In the genomic region with DNA sequence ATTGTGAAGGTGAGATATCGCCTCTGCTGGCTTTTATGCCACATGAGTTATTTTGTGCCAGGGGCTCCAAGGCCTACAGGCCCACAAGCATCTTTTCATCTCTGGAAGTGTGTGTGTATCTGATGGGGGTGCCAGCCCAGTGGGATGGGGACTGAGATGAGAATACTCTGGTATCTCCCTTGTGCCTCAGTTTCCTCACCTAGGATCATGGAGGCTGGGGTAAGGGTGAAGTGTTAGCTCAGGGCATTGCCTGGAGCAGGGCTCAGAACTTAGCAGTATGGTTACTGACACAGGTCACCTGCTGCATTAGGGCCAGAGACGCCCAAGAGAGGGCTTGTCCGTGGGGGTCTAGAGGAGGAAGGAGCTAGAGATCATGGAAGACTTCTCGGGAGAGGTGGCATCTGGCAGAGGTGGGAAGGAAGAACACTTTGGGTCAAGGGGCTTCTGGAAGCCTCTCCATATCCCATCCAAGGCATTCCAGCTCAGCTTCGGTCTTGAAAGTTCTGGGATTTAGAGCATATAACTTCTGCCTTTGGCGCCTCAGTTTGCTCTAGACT, we compare ENCODE assay signal across 9 cellular contexts. TPM values are rescaled to one million over a fixed set of nuclear protein-coding genes. Genes with fewer than 3 reads are reported as not detected.
DNase-seq lines count a peak whose midpoint lies in the region; ATAC-seq and TF ChIP-seq lines count a peak whose summit lies in the region.
"Had no signal": no experiment of that assay in that cellular context is flagged by ENCODE, and none has a peak within 500 bp of the region (broad histone marks: within the 10 kb centered on the region; RNA-seq: fewer than 3 reads in every experiment).

No MANE protein-coding gene starts in this region.

- H3K9me3 Mint-ChIP-seq in activated naive CD4-positive, alpha-beta T cell treated with anti-CD3 and anti-CD28 coated beads, Interleukin-2, amount 50 U/mL, for 24 hours: no peaks in the 10 kb centered on the region
- no peaks in the 10 kb centered on the region for H3K9me3 Mint-ChIP-seq in activated naive CD4-positive, alpha-beta T cell treated with anti-CD3 and anti-CD28 coated beads, Interleukin-2, amount 50 U/mL, for 72 hours
- H3K9me3 Mint-ChIP-seq in activated naive CD8-positive, alpha-beta T cell treated with anti-CD3 and anti-CD28 coated beads, Interleukin-2, amount 50 U/mL, for 24 hours: no peaks in the 10 kb centered on the region
- no peaks in the 10 kb centered on the region for H3K9me3 Mint-ChIP-seq in mesothelial cell of epicardium

- no peak for TF ChIP-seq CTCF in mesothelial cell of epicardium (IDR thresholded peaks at IDR 0.05; ENCODE audit: unreplicated experiment)
- TF ChIP-seq CTCF in testis (IDR thresholded peaks at IDR 0.05): no peak
- no peak for TF ChIP-seq CTCF in foreskin fibroblast (IDR thresholded peaks at IDR 0.05; ENCODE audit: low read depth, low read length)

- TF ChIP-seq POLR2A in testis (IDR thresholded peaks at IDR 0.05): no peak

- no peak overlapping the region for H3K27ac ChIP-seq in testis

- H3K9me3 ChIP-seq in testis: no peaks in the 10 kb centered on the region

- no peak for ATAC-seq in activated naive CD4-positive, alpha-beta T cell treated with anti-CD3 and anti-CD28 coated beads, Interleukin-2, amount 50 U/mL, for 72 hours
- ATAC-seq in activated naive CD8-positive, alpha-beta T cell treated with anti-CD3 and anti-CD28 coated beads, Interleukin-2, amount 50 U/mL, for 24 hours: no peak
- no peak for ATAC-seq in GM21825 (IDR thresholded peaks at IDR 0.05; ENCODE audit: unreplicated experiment)

- 47 to 77% methylated on average over 6 of the region's 6 CpGs for WGBS in testis, 2 donors

- no peaks in the 10 kb centered on the region for H3K36me3 Mint-ChIP-seq in activated naive CD4-positive, alpha-beta T cell treated with anti-CD3 and anti-CD28 coated beads, Interleukin-2, amount 50 U/mL, for 24 hours
- no peaks in the 10 kb centered on the region for H3K36me3 Mint-ChIP-seq in activated naive CD4-positive, alpha-beta T cell treated with anti-CD3 and anti-CD28 coated beads, Interleukin-2, amount 50 U/mL, for 72 hours
- H3K36me3 Mint-ChIP-seq in activated naive CD8-positive, alpha-beta T cell treated with anti-CD3 and anti-CD28 coated beads, Interleukin-2, amount 50 U/mL, for 24 hours (ENCODE audit: low read depth): no peaks in the 10 kb centered on the region
- H3K36me3 Mint-ChIP-seq in mesothelial cell of epicardium: no peaks in the 10 kb centered on the region

- H3K4me3 Mint-ChIP-seq in activated naive CD4-positive, alpha-beta T cell treated with anti-CD3 and anti-CD28 coated beads, Interleukin-2, amount 50 U/mL, for 24 hours: peak overlapping the region; percentile 81
- H3K4me3 Mint-ChIP-seq in activated naive CD8-positive, alpha-beta T cell treated with anti-CD3 and anti-CD28 coated beads, Interleukin-2, amount 50 U/mL, for 24 hours: peak overlapping the region; percentile 67
- H3K4me3 Mint-ChIP-seq in mesothelial cell of epicardium: peak overlapping the region; percentile 64

- H3K27ac Mint-ChIP-seq in activated naive CD4-positive, alpha-beta T cell treated with anti-CD3 and anti-CD28 coated beads, Interleukin-2, amount 50 U/mL, for 24 hours: no peak overlapping the region
- H3K27ac Mint-ChIP-seq in activated naive CD4-positive, alpha-beta T cell treated with anti-CD3 and anti-CD28 coated beads, Interleukin-2, amount 50 U/mL, for 72 hours: no peak overlapping the region
- H3K27ac Mint-ChIP-seq in activated naive CD8-positive, alpha-beta T cell treated with anti-CD3 and anti-CD28 coated beads, Interleukin-2, amount 50 U/mL, for 24 hours: no peak overlapping the region
- no peak overlapping the region for H3K27ac Mint-ChIP-seq in mesothelial cell of epicardium

- no peaks in the 10 kb centered on the region for H3K27me3 ChIP-seq in testis

- H3K4me1 ChIP-seq in testis: peaks cover 3% of the 10 kb centered on the region

- DNase-seq in activated naive CD4-positive, alpha-beta T cell treated with anti-CD3 and anti-CD28 coated beads, Interleukin-2, amount 50 U/mL, for 72 hours (ENCODE audit: low spot score in 2 of 2): no peak
- no peak for DNase-seq in activated naive CD8-positive, alpha-beta T cell treated with anti-CD3 and anti-CD28 coated beads, Interleukin-2, amount 50 U/mL, for 24 hours
- DNase-seq in mesothelial cell of epicardium (ENCODE audit: low spot score in 2 of 2, unreplicated experiment in 2 of 2) (no peak), testis (no peak), foreskin fibroblast (no peak), kidney tubule cell (ENCODE audit: low spot score) (no peak)
- DNase-seq: effector CD4-positive, alpha-beta T cell had no signal

- no peaks in the 10 kb centered on the region for H3K36me3 ChIP-seq in testis (ENCODE audit: low read depth, missing control alignments)

- peaks cover 7% of the 10 kb centered on the region for H3K4me1 Mint-ChIP-seq in activated naive CD4-positive, alpha-beta T cell treated with anti-CD3 and anti-CD28 coated beads, Interleukin-2, amount 50 U/mL, for 24 hours
- peaks cover 6% of the 10 kb centered on the region for H3K4me1 Mint-ChIP-seq in activated naive CD8-positive, alpha-beta T cell treated with anti-CD3 and anti-CD28 coated beads, Interleukin-2, amount 50 U/mL, for 24 hours
- H3K4me1 Mint-ChIP-seq in mesothelial cell of epicardium: peaks cover 13% of the 10 kb centered on the region

- H3K4me3 ChIP-seq in testis: peak overlapping the region; percentile 49 to 66
- H3K4me3 ChIP-seq in foreskin fibroblast (ENCODE audit: low read depth in 1 of 2, low read length in 2 of 2): no peak overlapping the region

- peaks cover 9% of the 10 kb centered on the region for H3K27me3 Mint-ChIP-seq in activated naive CD4-positive, alpha-beta T cell treated with anti-CD3 and anti-CD28 coated beads, Interleukin-2, amount 50 U/mL, for 24 hours
- peaks cover 52% of the 10 kb centered on the region for H3K27me3 Mint-ChIP-seq in activated naive CD8-positive, alpha-beta T cell treated with anti-CD3 and anti-CD28 coated beads, Interleukin-2, amount 50 U/mL, for 24 hours
- H3K27me3 Mint-ChIP-seq in mesothelial cell of epicardium (ENCODE audit: low read depth): peaks cover 70% of the 10 kb centered on the region

- intact Hi-C loops in testis (cut with DNase I; ENCODE audit: low total_unique reads): no loop called here

RNA-seq across cellular contexts. Expression of a gene that starts 0.8 kb away (rescaled TPM):
- 1 to 10 TPM; 2.6 to 3.8 TPM for total RNA-seq in activated naive CD4-positive, alpha-beta T cell treated with anti-CD3 and anti-CD28 coated beads, Interleukin-2, amount 50 U/mL, for 72 hours
- total RNA-seq in mesothelial cell of epicardium (57.0 to 66.0 TPM (median 57.5 TPM) in 3 replicates), testis (10 to 100 TPM; 50.5 to 91.1 TPM)
- polyA plus RNA-seq in testis (ENCODE audit: insufficient read depth, low read depth, low replicate concordance): 29.0 TPM

RNA-seq across cellular contexts. Expression of a gene that starts 49.1 kb away (rescaled TPM):
- total RNA-seq in activated naive CD4-positive, alpha-beta T cell treated with anti-CD3 and anti-CD28 coated beads, Interleukin-2, amount 50 U/mL, for 72 hours: 10 to 100 TPM; 81.0 to 84.8 TPM
- total RNA-seq in mesothelial cell of epicardium: 33.7 to 35.6 TPM (median 34.7 TPM) in 3 replicates
- 100 to 1,000 TPM; 148 to 152 TPM for total RNA-seq in testis
- 99.3 TPM for polyA plus RNA-seq in testis (ENCODE audit: insufficient read depth, low read depth, low replicate concordance)

Comparison
In these comparisons a context has a peak if more than half of its experiments do, and no peak if none do; other contexts are left out.
1. H3K4me3 ChIP-seq: peak in testis (2 of 2); none in foreskin fibroblast (0 of 2).
2. RNA of a gene that starts 0.8 kb away (total RNA-seq): 50.5 to 91.1 TPM in testis and 57.0 to 66.0 TPM in mesothelial cell of epicardium; 2.6 to 3.8 TPM in activated naive CD4-positive, alpha-beta T cell treated with anti-CD3 and anti-CD28 coated beads, Interleukin-2, amount 50 U/mL, for 72 hours; every median in the first group is over 10 times any median in the second.
3. Peak in every context shown above with its lines, with median percentiles within 50 percentile points of each other: H3K4me3 Mint-ChIP-seq.